11 cellular contexts compared by ENCODE assay signal in genomic region chr14:85444685-85445084, GRCh38.
A peak's percentile ranks its signal among the peaks of the same experiment; 100 is the strongest.
DNase-seq lines count a peak whose midpoint lies in the region; ATAC-seq and TF ChIP-seq lines count a peak whose summit lies in the region.
"Had no signal": no experiment of that assay in that cellular context is flagged by ENCODE, and none has a peak within 500 bp of the region (broad histone marks: within the 10 kb centered on the region; RNA-seq: fewer than 3 reads in every experiment).

No MANE protein-coding gene starts in this region.

- no peaks in the 10 kb centered on the region for H3K27me3 Mint-ChIP-seq in endodermal cell (ENCODE audit: insufficient read depth)
- H3K27me3 Mint-ChIP-seq: activated CD8-positive, alpha-beta T cell treated with anti-CD3 and anti-CD28 coated beads for 36 hours had no signal

- H3K9ac ChIP-seq in endodermal cell (ENCODE audit: extremely low read depth, low read length, poor library complexity, severe bottlenecking): no peak overlapping the region

- no peaks in the 10 kb centered on the region for H3K36me3 ChIP-seq in aorta (ENCODE audit: control insufficient read depth in 1 of 2, insufficient read depth in 2 of 2, low read length in 1 of 2)
- no peaks in the 10 kb centered on the region for H3K36me3 ChIP-seq in endodermal cell (ENCODE audit: control insufficient read depth, insufficient read depth, low read length)
- H3K36me3 ChIP-seq: ascending aorta had no signal

- ATAC-seq in aorta (ENCODE audit: low FRiP score) (no peak), GM19324 (IDR thresholded peaks at IDR 0.05; ENCODE audit: low FRiP score, unreplicated experiment) (no peak)
- ATAC-seq: activated CD8-positive, alpha-beta T cell treated with anti-CD3 and anti-CD28 coated beads for 36 hours; Panc1 had no signal

- H3K4me1 ChIP-seq in aorta (ENCODE audit: control insufficient read depth in 1 of 2, insufficient read depth in 2 of 2, low read length in 2 of 2) (no peaks in the 10 kb centered on the region), endodermal cell (ENCODE audit: control insufficient read depth, insufficient read depth, low read length) (no peaks in the 10 kb centered on the region)
- H3K4me1 ChIP-seq: ascending aorta had no signal

- H3K27ac Mint-ChIP-seq in endodermal cell: no peak overlapping the region
- H3K27ac Mint-ChIP-seq: activated CD8-positive, alpha-beta T cell treated with anti-CD3 and anti-CD28 coated beads for 36 hours had no signal

- in situ Hi-C loops in Caki2 (cut with HindIII; ENCODE audit: low pct_unique_long_range_greater_than_20kb, low sequenced_read_pairs): no loop called here

- intact Hi-C loops in aorta (cut with DNase I): no loop called here

- DNase-seq in Caki2 (ENCODE audit: low read depth): peak; percentile 72
- DNase-seq in Kasumi-1 (lab: John Stamatoyannopoulos, UW): peak; percentile 55 to 68
- DNase-seq in RPMI8226: peak; percentile 16
- DNase-seq in islet precursor cell: peak; percentile 83
- DNase-seq in aorta: no peak
- no peak for DNase-seq in endodermal cell
- DNase-seq in NCI-H1048 (lab: John Stamatoyannopoulos, UW): no peak
- DNase-seq: activated CD8-positive, alpha-beta T cell treated with anti-CD3 and anti-CD28 coated beads for 36 hours had no signal

- H3K9me3 ChIP-seq in aorta (ENCODE audit: control insufficient read depth, low read length): no peaks in the 10 kb centered on the region
- peaks cover 8% of the 10 kb centered on the region for H3K9me3 ChIP-seq in endodermal cell (ENCODE audit: control insufficient read depth, low read length)
- H3K9me3 ChIP-seq: ascending aorta had no signal

- H3K9me3 Mint-ChIP-seq in endodermal cell: peaks cover 7% of the 10 kb centered on the region

- WGBS in aorta, 2 donors: 66 to 72% methylated on average over 2 of the region's 2 CpGs
- 97 to 100% methylated on average over 2 of the region's 2 CpGs for WGBS in endodermal cell (ENCODE audit: insufficient coverage in 1 of 2, insufficient read length in 1 of 2), 2 experiments

- TF ChIP-seq CTCF in endodermal cell (conservative IDR thresholded peaks at IDR 0.05): no peak

- no peak overlapping the region for H3K4me3 ChIP-seq in aorta (ENCODE audit: low read length in 2 of 2)
- no peak overlapping the region for H3K4me3 ChIP-seq in endodermal cell (ENCODE audit: low read length)
- H3K4me3 ChIP-seq: ascending aorta had no signal

- H3K36me3 Mint-ChIP-seq in endodermal cell (ENCODE audit: low read depth): no peaks in the 10 kb centered on the region

- no peak overlapping the region for H3K4me3 Mint-ChIP-seq in endodermal cell
- H3K4me3 Mint-ChIP-seq: activated CD8-positive, alpha-beta T cell treated with anti-CD3 and anti-CD28 coated beads for 36 hours had no signal

- H3K4me1 Mint-ChIP-seq in endodermal cell: peaks cover 3% of the 10 kb centered on the region

- H3K27me3 ChIP-seq in aorta (ENCODE audit: control insufficient read depth in 1 of 2, insufficient read depth in 2 of 2, low read length in 1 of 2) (no peaks in the 10 kb centered on the region), endodermal cell (ENCODE audit: control insufficient read depth, insufficient read depth, low read length, poor library complexity, severe bottlenecking) (no peaks in the 10 kb centered on the region)
- H3K27me3 ChIP-seq: ascending aorta had no signal

- H3K27ac ChIP-seq in aorta (ENCODE audit: low read depth in 1 of 2, low read length in 2 of 2) (no peak overlapping the region), endodermal cell (ENCODE audit: low read depth, low read length) (no peak overlapping the region)
- H3K27ac ChIP-seq: ascending aorta had no signal

Comparison
In these comparisons a context has a peak if more than half of its experiments do, and no peak if none do; other contexts are left out.
1. DNase-seq: peak in Caki2 (single experiment), Kasumi-1 (2 of 2), RPMI8226 (single experiment) and islet precursor cell (single experiment); none in aorta (0 of 2), endodermal cell (single experiment) and NCI-H1048 (single experiment).